Comparison of ENCODE assay signal across 21 cellular contexts in genomic region chr10:82191653-82192052, GRCh38.
"Had no signal": no experiment of that assay in that cellular context is flagged by ENCODE, and none has a peak within 500 bp of the region (broad histone marks: within the 10 kb centered on the region; RNA-seq: fewer than 3 reads in every experiment).

No MANE protein-coding gene starts in this region.

- ATAC-seq: effector memory CD8-positive, alpha-beta T cell; left lung; naive thymus-derived CD8-positive, alpha-beta T cell; pancreas; psoas muscle; stimulated activated naive CD8-positive, alpha-beta T cell treated with anti-CD3 and anti-CD28 coated beads, Interleukin-15, amount 100 ng/mL, for 72 hours had no signal

- H3K27ac ChIP-seq: coronary artery, esophagus squamous epithelium, left lung, pancreas, psoas muscle, right lobe of liver, suprapubic skin, thyroid gland had no signal

- DNase-seq: dermis blood vessel endothelial cell; effector memory CD8-positive, alpha-beta T cell; erythroblast; esophagus squamous epithelium; left cardiac atrium; left lung; mesendoderm; naive thymus-derived CD8-positive, alpha-beta T cell; nephron progenitor cell; pancreas; psoas muscle; right lobe of liver; small intestine; stimulated activated CD4-positive, alpha-beta T cell treated with anti-CD3 and anti-CD28 coated beads, Interleukin-15, amount 100 ng/mL, for 24 hours; stimulated activated CD4-positive, alpha-beta T cell treated with anti-CD3 and anti-CD28 coated beads, Interleukin-2, amount 100 ng/mL, for 48 hours; stimulated activated naive CD4-positive, alpha-beta T cell; stimulated activated naive CD8-positive, alpha-beta T cell treated with anti-CD3 and anti-CD28 coated beads, Interleukin-15, amount 100 ng/mL, for 72 hours; thyroid gland; trophoblast cell had no signal
